Comparison of ENCODE assay signal across 23 cellular contexts in genomic region chr1:236078988-236079387, GRCh38. TPM values are rescaled to one million over a fixed set of nuclear protein-coding genes. Genes with fewer than 3 reads are reported as not detected.
DNase-seq lines count a peak whose midpoint lies in the region; ATAC-seq, FAIRE-seq and TF ChIP-seq lines count a peak whose summit lies in the region.
"Had no signal": no experiment of that assay in that cellular context is flagged by ENCODE, and none has a peak within 500 bp of the region (broad histone marks: within the 10 kb centered on the region; RNA-seq: fewer than 3 reads in every experiment).

No MANE protein-coding gene starts in this region.

- no TSS peak for BruUV-seq in K562 (replicated peaks; lab: Mats Ljungman, UMichigan)

- no peak overlapping the region for H3K4me3 ChIP-seq in A549
- H3K4me3 ChIP-seq in HEK293 (ENCODE audit: low read depth, low read length): no peak overlapping the region
- H3K4me3 ChIP-seq in K562: no peak overlapping the region
- no peak overlapping the region for H3K4me3 ChIP-seq in duodenal mucosa (ENCODE audit: low read depth in 1 of 2, low read length in 2 of 2)
- H3K4me3 ChIP-seq in tibial artery: no peak overlapping the region
- H3K4me3 ChIP-seq: BLaER1 treated with 17β-estradiol and CSF1 and Interleukin-3, amounts not matched to agents 10 nM and 100 nM had no signal

- H4K20me1 ChIP-seq in K562 (replicated peaks; ENCODE audit: control insufficient read depth, insufficient read depth, low read length): 0 out of 2 replicates have a peak, but pooled peaks cover 5% of the 10 kb centered on the region
- H4K20me1 ChIP-seq: BLaER1 treated with 17β-estradiol and CSF1 and Interleukin-3, amounts not matched to agents 10 nM and 100 nM had no signal

- no peak overlapping the region for H3K9ac ChIP-seq in K562 (ENCODE audit: insufficient read depth in 1 of 2, low read depth in 2 of 2, low read length in 2 of 2)
- H3K9ac ChIP-seq in duodenal mucosa (ENCODE audit: low read depth in 1 of 2, low read length in 2 of 2): no peak overlapping the region
- H3K9ac ChIP-seq: BLaER1 treated with 17β-estradiol and CSF1 and Interleukin-3, amounts not matched to agents 10 nM and 100 nM had no signal

- H3K27me3 ChIP-seq in K562 (ENCODE audit: control insufficient read depth in 2 of 2, insufficient read depth in 2 of 2, low read length in 2 of 2) (peaks cover 29 to 52% of the 10 kb centered on the region in 2 experiments), duodenal mucosa (ENCODE audit: control insufficient read depth in 1 of 2, insufficient read depth in 2 of 2, low read length in 2 of 2) (no peaks in the 10 kb centered on the region), tibial artery (no peaks in the 10 kb centered on the region)
- H3K27me3 ChIP-seq: BLaER1 treated with 17β-estradiol and CSF1 and Interleukin-3, amounts not matched to agents 10 nM and 100 nM had no signal

- DNase-seq in A549 (ENCODE audit: low read depth in 1 of 2, low spot score in 1 of 2) (no peak), K562 (ENCODE audit: extremely low read depth in 1 of 4, low spot score in 3 of 4) (no peak), tibial artery (no peak)
- DNase-seq: 8988T; AML-193; Caco-2; Calu3; CD4-positive, alpha-beta T cell; CD8-positive, alpha-beta T cell; DMS79 treated with DMSO at 0.1 percent for 48 hours; GF-D8 had no signal

- H3K4me2 ChIP-seq in A549: no peak overlapping the region
- no peak overlapping the region for H3K4me2 ChIP-seq in K562 (ENCODE audit: insufficient read depth, low read length)
- H3K4me2 ChIP-seq: BLaER1 treated with 17β-estradiol and CSF1 and Interleukin-3, amounts not matched to agents 10 nM and 100 nM had no signal

- TF ChIP-seq CTCF in A549 (IDR thresholded peaks at IDR 0.05) (no peak), HEK293 (tag by site-specific recombination; IDR thresholded peaks at IDR 0.05) (no peak), K562 (IDR thresholded peaks at IDR 0.05 in 2 of 3, conservative IDR thresholded peaks at IDR 0.05 in 1 of 3; ENCODE audit: insufficient read depth in 2 of 3, low read depth in 1 of 3, low read length in 3 of 3) (no peak), tibial artery (IDR thresholded peaks at IDR 0.05) (no peak)

- in situ Hi-C loops in K562 (cut with MboI): no loop called here

- FAIRE-seq in A549 (lab: Jason Lieb, UNC) (no peak), K562 (lab: Jason Lieb, UNC) (no peak)
- FAIRE-seq: A204.1, D721Med, G401.6, GM12891, GM19239 had no signal

- POLR2A ChIA-PET in A549 (lab: Yijun Ruan, JAX): interaction anchor here (0.7 kb wide), 1 partner anchor 125 kb away, joined by 5 read pairs; no protein-coding TSS in a partner anchor
- POLR2A ChIA-PET in HEK293 (lab: Yijun Ruan, JAX): interaction anchor here (0.7 kb wide), 1 partner anchor 153 kb away, joined by 4 read pairs; no protein-coding TSS in a partner anchor
- POLR2A ChIA-PET in K562 (lab: Yijun Ruan, JAX): no interaction called here

- H2AFZ ChIP-seq in K562 (ENCODE audit: low read depth, low read length): no peak overlapping the region

- H3K9me3 ChIP-seq in A549 (no peaks in the 10 kb centered on the region), HEK293 (ENCODE audit: control insufficient read depth, insufficient read depth, low read depth, low read length) (no peaks in the 10 kb centered on the region), K562 (replicated peaks; ENCODE audit: control insufficient read depth, insufficient read depth, low read depth, low read length) (no peaks in the 10 kb centered on the region), duodenal mucosa (ENCODE audit: control insufficient read depth in 1 of 2, low read length in 2 of 2) (no peaks in the 10 kb centered on the region), tibial artery (no peaks in the 10 kb centered on the region)
- H3K9me3 ChIP-seq: Caco-2 had no signal

- TF ChIP-seq RAD21 in A549 (conservative IDR thresholded peaks at IDR 0.05 in 1 of 2, IDR thresholded peaks at IDR 0.05 in 1 of 2) (no peak), K562 (CRISPR knock-in tag; conservative IDR thresholded peaks at IDR 0.05 in 1 of 2, IDR thresholded peaks at IDR 0.05 in 1 of 2) (no peak)

- H3K4me1 ChIP-seq in A549 (peaks cover 6% of the 10 kb centered on the region; the same call in 1 of the 3 replicates), HEK293 (ENCODE audit: control insufficient read depth, insufficient read depth, low read length) (no peaks in the 10 kb centered on the region), K562 (replicated peaks in 1 of 2; ENCODE audit: control insufficient read depth in 2 of 2, insufficient read depth in 2 of 2, low read length in 2 of 2) (no peaks in the 10 kb centered on the region), duodenal mucosa (ENCODE audit: control insufficient read depth in 1 of 2, insufficient read depth in 2 of 2, low read length in 2 of 2) (peaks cover 3 to 7% of the 10 kb centered on the region in 2 donors), tibial artery (no peaks in the 10 kb centered on the region)

- WGBS in A549 (ENCODE audit: missing lambda C conversion rate): 89% methylated on average over 2 of the region's 2 CpGs
- WGBS in K562 (ENCODE audit: insufficient coverage, low coverage, missing lambda C conversion rate): 8% methylated on average over 2 of the region's 2 CpGs

- CTCF ChIA-PET in A549 (lab: Yijun Ruan, JAX) (no interaction called here), HEK293 (lab: Yijun Ruan, JAX) (interaction anchor here (1.4 kb wide), 1 partner anchor 14 kb away, joined by 6 read pairs; no protein-coding TSS in a partner anchor), K562 (lab: Yijun Ruan, JAX; ENCODE audit: low intra/inter-chr PET ratio) (no interaction called here)

- TF ChIP-seq EP300 in A549 (IDR thresholded peaks at IDR 0.05) (no peak), K562 (IDR thresholded peaks at IDR 0.05; ENCODE audit: low read length) (no peak)

- no peak for TF ChIP-seq POLR2A in A549 (IDR thresholded peaks at IDR 0.05; ENCODE audit: low read length)
- TF ChIP-seq POLR2A in K562 (conservative IDR thresholded peaks at IDR 0.05): no peak

- H3K27ac ChIP-seq in A549 (no peak overlapping the region), HEK293 (ENCODE audit: extremely low read depth, low read depth, low read length) (no peak overlapping the region), K562 (ENCODE audit: extremely low read depth, low read depth, low read length) (no peak overlapping the region), duodenal mucosa (ENCODE audit: low read depth, low read length) (peak overlapping the region; percentile 31), tibial artery (no peak overlapping the region)
- H3K27ac ChIP-seq: BLaER1 treated with 17β-estradiol and CSF1 and Interleukin-3, amounts not matched to agents 10 nM and 100 nM; C4-2B had no signal

- intact Hi-C loops in K562 (cut with micrococcal nuclease) (no loop called here), tibial artery (cut with DNase I; ENCODE audit: low total_unique reads) (no loop called here)

- H3K79me2 ChIP-seq in K562 (ENCODE audit: control insufficient read depth, insufficient read depth, low read length): no peaks in the 10 kb centered on the region

- no peaks in the 10 kb centered on the region for H3K36me3 ChIP-seq in HEK293 (ENCODE audit: control insufficient read depth in 2 of 2, insufficient read depth in 1 of 2, low read length in 2 of 2)
- no peaks in the 10 kb centered on the region for H3K36me3 ChIP-seq in K562 (ENCODE audit: control insufficient read depth, insufficient read depth, low read length)
- no peaks in the 10 kb centered on the region for H3K36me3 ChIP-seq in duodenal mucosa (ENCODE audit: control insufficient read depth in 1 of 2, insufficient read depth in 2 of 2, low read length in 2 of 2)
- H3K36me3 ChIP-seq in tibial artery: no peaks in the 10 kb centered on the region
- H3K36me3 ChIP-seq: BLaER1 treated with 17β-estradiol and CSF1 and Interleukin-3, amounts not matched to agents 10 nM and 100 nM had no signal

- ATAC-seq in A549: no peak
- no peak for ATAC-seq in K562
- no peak for ATAC-seq in HG02610 (IDR thresholded peaks at IDR 0.05; ENCODE audit: unreplicated experiment)
- ATAC-seq in HG03439 (IDR thresholded peaks at IDR 0.05; ENCODE audit: unreplicated experiment): no peak
- ATAC-seq: CD8-positive, alpha-beta T cell had no signal

- H3K9me1 ChIP-seq in K562 (ENCODE audit: control insufficient read depth, insufficient read depth, low read length): no peaks in the 10 kb centered on the region

TF ChIP-seq in A549, 52 proteins besides CTCF, POLR2A, EP300 and RAD21:
- TF ChIP-seq MAFK (IDR thresholded peaks at IDR 0.05; ENCODE audit: partially characterized antibody) (peak; percentile 72), BHLHE40 (IDR thresholded peaks at IDR 0.05; ENCODE audit: low read depth, low read length) (no peak)

TF ChIP-seq in HEK293, 187 proteins besides CTCF, POLR2A, EP300 and RAD21 (continues in another document):
- no peak for TF ChIP-seq ZNF416 (tag by site-specific recombination; IDR thresholded peaks at IDR 0.05)

TF ChIP-seq in K562, 482 proteins besides CTCF, POLR2A, EP300 and RAD21 (continues in another document):
- no peak for TF ChIP-seq GATAD2B (IDR thresholded peaks at IDR 0.05; ENCODE audit: borderline replicate concordance)
- no peak for TF ChIP-seq COPS2 (conservative IDR thresholded peaks at IDR 0.05)
- peak; percentile 57 for TF ChIP-seq C11orf30 (IDR thresholded peaks at IDR 0.05; ENCODE audit: low read depth)

RNA-seq across cellular contexts. Expression of gene NID1, which starts 14.1 kb away (rescaled TPM):
- polyA plus RNA-seq in A549 (2011; rRNA removed): 9.9 and 10.5 TPM in 2 replicates
- 3.9 and 5.0 TPM in 2 replicates for polyA plus RNA-seq in A549 (2012; cell fraction: cytosol; rRNA removed)
- polyA plus RNA-seq in A549 (2012; cell fraction: nucleus; rRNA removed): 10.1 and 10.3 TPM in 2 replicates
- 4.6 to 7.1 TPM (median 6.8 TPM) in 3 replicates for polyA plus RNA-seq in A549 (2017; fragmentation: RNase III; extraction: RNeasy Plus Mini Kit Qiagen cat#74134 plus additional on column Dnase treatment)
- 12.1 and 12.3 TPM in 2 replicates for polyA minus RNA-seq in A549 (2011; rRNA and poly(A)+ RNA removed)
- not detected in 2 replicates for total RNA-seq in K562 (2011; cell fraction: chromatin; rRNA removed; ENCODE audit: low replicate concordance)
- not detected in 2 replicates for total RNA-seq in K562 (2011; cell fraction: nucleolus; rRNA removed)
- total RNA-seq in K562 (2011; cell fraction: nucleoplasm; rRNA removed): not detected in 2 replicates
- not detected in 2 replicates for total RNA-seq in K562 (2014; rRNA removed)
- total RNA-seq in K562 (2014; rRNA removed; fragmentation: Illumina TruSeq; extraction: Trizol): not detected in 2 replicates
- not detected in 2 replicates for total RNA-seq in K562 (2015; rRNA removed; fragmentation: Illumina TruSeq; extraction: Trizol)
- 0.22 and 0.27 TPM in 2 replicates for total RNA-seq in K562 (2021)
- not detected in 2 replicates for polyA plus RNA-seq in K562 (2011; rRNA removed)
- 0.01 TPM in 1 of 2 replicates, not detected in the other for polyA plus RNA-seq in K562 (2011; cell fraction: cytosol; rRNA removed)
- polyA plus RNA-seq in K562 (2011; cell fraction: nucleus; rRNA removed): not detected in 2 replicates
- not detected in 2 replicates for polyA plus RNA-seq in K562 (2012)
- not detected in 2 replicates for polyA plus RNA-seq in K562 (2014; fragmentation: Illumina TruSeq; extraction: Trizol)
- polyA plus RNA-seq in K562 (2014; fragmentation: Nextera tagmentation; extraction: Ambion mirVana): not detected
- polyA plus RNA-seq in K562 (2014; rRNA removed): not detected in 2 replicates
- not detected in 2 replicates for polyA minus RNA-seq in K562 (2011; rRNA and poly(A)+ RNA removed)
- 0.46 TPM in 1 of 2 replicates, not detected in the other for polyA minus RNA-seq in K562 (2011; cell fraction: cytosol; rRNA and poly(A)+ RNA removed)
- not detected in 2 replicates for polyA minus RNA-seq in K562 (2011; cell fraction: nucleus; rRNA and poly(A)+ RNA removed)
- total RNA-seq: B cell; CD8-positive, alpha-beta T cell had no signal

Comparison
In these comparisons a context has a peak if more than half of its experiments do, and no peak if none do; other contexts are left out.
1. RNA of gene NID1, which starts 14.1 kb away (polyA plus RNA-seq): 3.9 to 10.5 TPM in A549; 0.01 TPM in K562; every median in the first group is over 4 times any median in the second.